Comparison of ENCODE assay signal across 1 cellular context in genomic region chr2:189880963-189881362, GRCh38.
TF ChIP-seq lines count a peak whose summit lies in the region.

No MANE protein-coding gene starts in this region.

TF ChIP-seq in HEK293T, 16 proteins besides CTCF, POLR2A, EP300 and RAD21 (continued from another document):
- peak; percentile 91 for TF ChIP-seq PKNOX1 (IDR thresholded peaks at IDR 0.05)
- TF ChIP-seq NFRKB (IDR thresholded peaks at IDR 0.05) = no peak
- no peak for TF ChIP-seq SP1 (IDR thresholded peaks at IDR 0.05)
- TF ChIP-seq FOXM1 (IDR thresholded peaks at IDR 0.05; ENCODE audit: borderline replicate concordance) = no peak
- TF ChIP-seq ZNF384 (IDR thresholded peaks at IDR 0.05) = peak; percentile 42; the same call in 1 of the 2 replicates
- TF ChIP-seq ELF4 (IDR thresholded peaks at IDR 0.05) = no peak
